In the genomic region with DNA sequence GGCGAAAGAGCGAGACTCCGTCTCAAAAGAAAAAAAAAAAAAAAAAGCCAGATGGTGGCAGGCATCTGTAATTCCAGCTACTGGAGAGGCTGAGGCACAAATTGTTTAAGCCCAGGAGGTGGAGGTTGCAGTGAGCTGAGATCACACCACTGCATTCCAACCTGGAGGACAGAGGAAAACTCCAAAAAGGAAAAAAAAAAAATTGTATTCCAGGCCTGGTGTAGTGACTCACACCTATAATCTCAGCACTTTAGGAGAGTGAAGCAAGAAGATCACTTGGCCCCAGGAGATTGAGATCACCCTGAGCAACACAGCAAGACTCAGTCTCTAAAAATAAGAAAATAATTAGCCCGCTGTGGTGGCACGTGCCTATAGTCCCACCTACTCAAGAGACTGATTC, we compare ENCODE assay signal across 16 cellular contexts. TPM values are rescaled to one million over a fixed set of nuclear protein-coding genes. Genes with fewer than 3 reads are reported as not detected.
DNase-seq lines count a peak whose midpoint lies in the region.
"Had no signal": no experiment of that assay in that cellular context is flagged by ENCODE, and none has a peak within 500 bp of the region (broad histone marks: within the 10 kb centered on the region; RNA-seq: fewer than 3 reads in every experiment).

No MANE protein-coding gene starts in this region.

- no peaks in the 10 kb centered on the region for H3K27me3 Mint-ChIP-seq in activated CD4-positive, alpha-beta memory T cell treated with anti-CD3 and anti-CD28 coated beads for 36 hours

- no peaks in the 10 kb centered on the region for H3K9me3 Mint-ChIP-seq in activated CD4-positive, alpha-beta memory T cell treated with anti-CD3 and anti-CD28 coated beads for 36 hours
- H3K9me3 Mint-ChIP-seq: T-helper 1 cell treated with Interleukin-12 subunit alpha and Interleukin-12 subunit beta and Interleukin-4 antibody, amounts not matched to agents 30 μg/mL and 1 μg/mL, for 36 hours had no signal

- no peak overlapping the region for H3K27ac Mint-ChIP-seq in activated CD4-positive, alpha-beta memory T cell treated with anti-CD3 and anti-CD28 coated beads for 36 hours
- H3K27ac Mint-ChIP-seq: T-helper 1 cell treated with Interleukin-12 subunit alpha and Interleukin-12 subunit beta and Interleukin-4 antibody, amounts not matched to agents 30 μg/mL and 1 μg/mL, for 36 hours had no signal

- intact Hi-C loops in activated CD4-positive, alpha-beta memory T cell treated with anti-CD3 and anti-CD28 coated beads for 36 hours (cut with micrococcal nuclease): no loop called here

- H3K4me1 Mint-ChIP-seq in activated CD4-positive, alpha-beta memory T cell treated with anti-CD3 and anti-CD28 coated beads for 36 hours (ENCODE audit: low read depth): no peaks in the 10 kb centered on the region

- POLR2A ChIA-PET in activated CD4-positive, alpha-beta memory T cell treated with anti-CD3 and anti-CD28 coated beads for 36 hours (lab: Charles Lee): no interaction called here

- DNase-seq in AG08395 (ENCODE audit: low spot score) (peak; percentile 38), HT1080 (ENCODE audit: low read depth) (peak; percentile 63), amniotic stem cell (lab: John Stamatoyannopoulos, UW) (peak; percentile 14), islet precursor cell (peak; percentile 89), NCI-H345 treated with DMSO at 0.1 percent for 48 hours (lab: John Stamatoyannopoulos, UW; ENCODE audit: unreplicated experiment) (no peak), NCI-H82 treated with DMSO at 0.1 percent for 48 hours (lab: John Stamatoyannopoulos, UW; ENCODE audit: unreplicated experiment) (no peak)
- no peak for DNase-seq in activated CD4-positive, alpha-beta memory T cell treated with anti-CD3 and anti-CD28 coated beads for 36 hours
- DNase-seq in activated T-cell treated with anti-CD3 and anti-CD28 coated beads, Interleukin-2, amount 50 U/mL, for 48 hours: no peak
- DNase-seq: activated T-cell treated with anti-CD3 and anti-CD28 coated beads, Interleukin-2, amount 50 U/mL, for 1 hour; AML-193; NCI-H1092 treated with DMSO at 0.1 percent for 48 hours; NCI-H524; RPMI8226 had no signal

- peaks cover 27% of the 10 kb centered on the region for H3K36me3 Mint-ChIP-seq in activated CD4-positive, alpha-beta memory T cell treated with anti-CD3 and anti-CD28 coated beads for 36 hours

- no peak overlapping the region for H3K4me3 Mint-ChIP-seq in activated CD4-positive, alpha-beta memory T cell treated with anti-CD3 and anti-CD28 coated beads for 36 hours
- H3K4me3 Mint-ChIP-seq: T-helper 1 cell treated with Interleukin-12 subunit alpha and Interleukin-12 subunit beta and Interleukin-4 antibody, amounts not matched to agents 30 μg/mL and 1 μg/mL, for 36 hours had no signal

- CTCF ChIA-PET in activated CD4-positive, alpha-beta memory T cell treated with anti-CD3 and anti-CD28 coated beads for 36 hours (lab: Charles Lee): no interaction called here

RNA-seq across cellular contexts. Expression of a gene that starts 20.1 kb away (rescaled TPM):
- 2.0 and 3.6 TPM in 2 replicates for total RNA-seq in HT1080 (2014; rRNA removed; shearing (Covaris generic))
- polyA plus RNA-seq in HT1080 (2015; cell fraction: cytosol; rRNA removed): 0.43 and 1.1 TPM in 2 replicates
- polyA plus RNA-seq in HT1080 (2015; cell fraction: nucleus; rRNA removed): 2.9 TPM in 1 of 2 replicates, not detected in the other
- total RNA-seq in activated CD4-positive, alpha-beta memory T cell treated with anti-CD3 and anti-CD28 coated beads for 36 hours: not detected
- total RNA-seq: gastroesophageal sphincter, mucosa of gallbladder had no signal

RNA-seq across cellular contexts. Expression of a gene that starts 23.9 kb away (rescaled TPM):
- total RNA-seq in HT1080 (2014; rRNA removed; shearing (Covaris generic)): not detected in 2 replicates
- polyA plus RNA-seq in HT1080 (2015; cell fraction: cytosol; rRNA removed): not detected in 2 replicates
- polyA plus RNA-seq in HT1080 (2015; cell fraction: nucleus; rRNA removed): not detected in 2 replicates
- not detected for total RNA-seq in activated CD4-positive, alpha-beta memory T cell treated with anti-CD3 and anti-CD28 coated beads for 36 hours

RNA-seq across cellular contexts. Expression of a gene that starts 27.7 kb away (rescaled TPM):
- not detected in 2 replicates for total RNA-seq in HT1080 (2014; rRNA removed; shearing (Covaris generic))
- not detected in 2 replicates for polyA plus RNA-seq in HT1080 (2015; cell fraction: cytosol; rRNA removed)
- polyA plus RNA-seq in HT1080 (2015; cell fraction: nucleus; rRNA removed): not detected in 2 replicates
- not detected for total RNA-seq in activated CD4-positive, alpha-beta memory T cell treated with anti-CD3 and anti-CD28 coated beads for 36 hours

RNA-seq across cellular contexts. Expression of a gene that starts 28.9 kb away (rescaled TPM):
- 69.2 and 73.3 TPM in 2 replicates for total RNA-seq in HT1080 (2014; rRNA removed; shearing (Covaris generic))
- 34.6 and 43.0 TPM in 2 replicates for polyA plus RNA-seq in HT1080 (2015; cell fraction: cytosol; rRNA removed)
- polyA plus RNA-seq in HT1080 (2015; cell fraction: nucleus; rRNA removed): 196 and 225 TPM in 2 replicates
- 10 to 100 TPM; 57.0 to 60.8 TPM for total RNA-seq in activated CD4-positive, alpha-beta memory T cell treated with anti-CD3 and anti-CD28 coated beads for 36 hours

RNA-seq across cellular contexts. Expression of a gene that starts 34.2 kb away (rescaled TPM):
- total RNA-seq in HT1080 (2014; rRNA removed; shearing (Covaris generic)): 37.9 and 43.5 TPM in 2 replicates
- 129 and 131 TPM in 2 replicates for polyA plus RNA-seq in HT1080 (2015; cell fraction: cytosol; rRNA removed)
- polyA plus RNA-seq in HT1080 (2015; cell fraction: nucleus; rRNA removed): 108 and 126 TPM in 2 replicates
- 10 to 100 TPM; 15.7 to 18.4 TPM for total RNA-seq in activated CD4-positive, alpha-beta memory T cell treated with anti-CD3 and anti-CD28 coated beads for 36 hours

Comparison
In these comparisons a context has a peak if more than half of its experiments do, and no peak if none do; other contexts are left out.
1. DNase-seq: peak in AG08395 (single experiment), HT1080 (single experiment), amniotic stem cell (single experiment) and islet precursor cell (single experiment); none in NCI-H345 treated with DMSO at 0.1 percent for 48 hours (single experiment), activated CD4-positive, alpha-beta memory T cell treated with anti-CD3 and anti-CD28 coated beads for 36 hours (single experiment), NCI-H82 treated with DMSO at 0.1 percent for 48 hours (single experiment) and activated T-cell treated with anti-CD3 and anti-CD28 coated beads, Interleukin-2, amount 50 U/mL, for 48 hours (0 of 2).